In genomic region chr20:19785173-19785799, GRCh38 we compare ENCODE assay signal across 10 cellular contexts. TPM values are rescaled to one million over a fixed set of nuclear protein-coding genes. Genes with fewer than 3 reads are reported as not detected.
A peak's percentile ranks its signal among the peaks of the same experiment; 100 is the strongest.
DNase-seq lines count a peak whose midpoint lies in the region; ATAC-seq, FAIRE-seq and TF ChIP-seq lines count a peak whose summit lies in the region.
"Had no signal": no experiment of that assay in that cellular context is flagged by ENCODE, and none has a peak within 500 bp of the region (broad histone marks: within the 10 kb centered on the region; RNA-seq: fewer than 3 reads in every experiment).

No MANE protein-coding gene starts in this region.

- TF ChIP-seq CTCF in MM.1S (IDR thresholded peaks at IDR 0.05; ENCODE audit: low read length) = no peak
- no peak for TF ChIP-seq CTCF in tibial artery (IDR thresholded peaks at IDR 0.05)

- ATAC-seq in HG02642 (IDR thresholded peaks at IDR 0.05; ENCODE audit: poor library complexity, unreplicated experiment) = no peak

- H3K4me2 ChIP-seq in MM.1S (ENCODE audit: low read depth, low read length) = peak overlapping the region; percentile 52; the same call in 1 of the 2 replicates

- intact Hi-C loops in tibial artery (cut with DNase I; ENCODE audit: low total_unique reads) = loop anchor here (10.0 kb wide), 1 partner anchor 90 kb away; no protein-coding TSS in a partner anchor

- in situ Hi-C loops in KBM-7 (cut with MboI; ENCODE audit: low pct_unique_long_range_greater_than_20kb, low sequenced_read_pairs) = no loop called here

- H2AFZ ChIP-seq in MM.1S (ENCODE audit: low read length) = peak overlapping the region; percentile 53; the same call in 1 of the 2 replicates

- H3F3A ChIP-seq in MM.1S (ENCODE audit: insufficient read depth, low read length) = peaks cover 16% of the 10 kb centered on the region

- H3K4me3 ChIP-seq in MM.1S (ENCODE audit: low read length) (no peak overlapping the region), tibial artery (no peak overlapping the region)

- no peak overlapping the region for H3K27ac ChIP-seq in MM.1S (ENCODE audit: low read length)
- H3K27ac ChIP-seq in tibial artery = peak overlapping the region; percentile 30 to 34

- H3K9me2 ChIP-seq in MM.1S (replicated peaks; ENCODE audit: insufficient read depth, low read length) = no peaks in the 10 kb centered on the region

- H3K4me1 ChIP-seq in MM.1S (ENCODE audit: low read length) (peaks cover 51% of the 10 kb centered on the region), tibial artery (peaks cover 0 to 34% (median 25%) of the 10 kb centered on the region in 4 donors)

- H4K20me1 ChIP-seq in MM.1S (ENCODE audit: insufficient read depth, low read length) = no peaks in the 10 kb centered on the region

- FAIRE-seq in frontal cortex (lab: Jason Lieb, UNC) = no peak

- H3K9ac ChIP-seq in MM.1S (ENCODE audit: low read length) = no peak overlapping the region

- H3K36me3 ChIP-seq in MM.1S (replicated peaks; ENCODE audit: insufficient read depth, low read length) (no peaks in the 10 kb centered on the region), tibial artery (no peaks in the 10 kb centered on the region)

- H3K27me3 ChIP-seq in MM.1S (replicated peaks; ENCODE audit: insufficient read depth, low read length) (no peaks in the 10 kb centered on the region), tibial artery (no peaks in the 10 kb centered on the region)

- H3K79me2 ChIP-seq in MM.1S (ENCODE audit: low read length) = no peaks in the 10 kb centered on the region

- no peaks in the 10 kb centered on the region for H3K9me3 ChIP-seq in MM.1S (replicated peaks; ENCODE audit: insufficient read depth, low read length)
- H3K9me3 ChIP-seq in tibial artery = no peaks in the 10 kb centered on the region

- no peak for DNase-seq in MM.1S
- DNase-seq in dermis blood vessel endothelial cell = peak; percentile 39
- DNase-seq in lung microvascular endothelial cell (ENCODE audit: low read depth in 2 of 2) = peak; percentile 51 to 72
- DNase-seq in tibial artery = no peak
- no peak for DNase-seq in NCI-H2107 treated with DMSO at 0.1 percent for 48 hours (lab: John Stamatoyannopoulos, UW; ENCODE audit: unreplicated experiment)
- no peak for DNase-seq in KBM-7
- no peak for DNase-seq in frontal cortex (ENCODE audit: low spot score in 2 of 2)
- DNase-seq: effector CD4-positive, alpha-beta T cell; GOT3 had no signal

RNA-seq across cellular contexts. Expression of gene RIN2, which starts 27.2 kb away (rescaled TPM):
- total RNA-seq in dermis blood vessel endothelial cell (88.0 and 111 TPM in 2 replicates), lung microvascular endothelial cell (71.4 and 80.2 TPM in 2 replicates), frontal cortex (9.0 TPM)

Comparison
In these comparisons a context has a peak if more than half of its experiments do, and no peak if none do; other contexts are left out.
1. DNase-seq: peak in dermis blood vessel endothelial cell (single experiment) and lung microvascular endothelial cell (2 of 2); none in MM.1S (single experiment), tibial artery (0 of 2), NCI-H2107 treated with DMSO at 0.1 percent for 48 hours (single experiment), KBM-7 (single experiment) and frontal cortex (0 of 2).